In genomic region chr3:181713300-181713647, GRCh38 we compare ENCODE assay signal across 14 cellular contexts. TPM values are rescaled to one million over a fixed set of nuclear protein-coding genes. Genes with fewer than 3 reads are reported as not detected.
DNase-seq lines count a peak whose midpoint lies in the region; ATAC-seq and TF ChIP-seq lines count a peak whose summit lies in the region.
"Had no signal": no experiment of that assay in that cellular context is flagged by ENCODE, and none has a peak within 500 bp of the region (broad histone marks: within the 10 kb centered on the region; RNA-seq: fewer than 3 reads in every experiment).

No MANE protein-coding gene starts in this region.

- CTCF ChIA-PET in CD4-positive, alpha-beta T cell (lab: Charles Lee), result no interaction called here

- no peak overlapping the region for H4K91ac ChIP-seq in mesenchymal stem cell (ENCODE audit: low read length)

- no peak for ATAC-seq in CD4-positive, alpha-beta T cell (ENCODE audit: poor library complexity)
- no peak for ATAC-seq in HG02852 (IDR thresholded peaks at IDR 0.05; ENCODE audit: unreplicated experiment)

- H3K4me3 ChIP-seq in HUES6 (ENCODE audit: low read depth, low read length), result peak overlapping the region; percentile 96
- peak overlapping the region; percentile 48 for H3K4me3 ChIP-seq in brain microvascular endothelial cell (ENCODE audit: low read depth, low read length)
- H3K4me3 ChIP-seq in mesenchymal stem cell (ENCODE audit: insufficient read depth in 1 of 2, low read depth in 1 of 2, low read length in 2 of 2), result peak overlapping the region in 1 of 2 experiments; percentile 70

- H2BK120ac ChIP-seq in mesenchymal stem cell (ENCODE audit: low read depth, low read length), result no peak overlapping the region

- no peak for DNase-seq in CD4-positive, alpha-beta T cell
- no peak for DNase-seq in brain microvascular endothelial cell
- no peak for DNase-seq in mesenchymal stem cell
- no peak for DNase-seq in DMS114 treated with DMSO at 0.1 percent for 48 hours (lab: John Stamatoyannopoulos, UW; ENCODE audit: unreplicated experiment)
- no peak for DNase-seq in HCEC 1CT
- DNase-seq in OCI-M1 (lab: John Stamatoyannopoulos, UW), result no peak
- DNase-seq: activated CD4-positive, alpha-beta T cell treated with anti-CD3 and anti-CD28 coated beads, Interleukin-2, amount 50 U/mL, for 4 hours; NCI-H1694 treated with DMSO at 0.1 percent for 48 hours; SIG-M5 had no signal

- no peak overlapping the region for H3K27ac Mint-ChIP-seq in CD4-positive, alpha-beta T cell

- intact Hi-C loops in CD4-positive, alpha-beta T cell (cut with DNase I, micrococcal nuclease), result no loop called here

- H3K27me3 ChIP-seq in CD4-positive, alpha-beta T cell (ENCODE audit: control insufficient read depth, insufficient read depth, low read length), result peaks cover 93% of the 10 kb centered on the region
- H3K27me3 ChIP-seq in HUES6 (ENCODE audit: control insufficient read depth, insufficient read depth, low read length), result peaks cover 19% of the 10 kb centered on the region; the same call in 1 of the 2 replicates
- peaks cover 68% of the 10 kb centered on the region for H3K27me3 ChIP-seq in brain microvascular endothelial cell (replicated peaks)
- peaks cover 34 to 91% of the 10 kb centered on the region in 2 experiments for H3K27me3 ChIP-seq in mesenchymal stem cell (ENCODE audit: control insufficient read depth in 1 of 2, insufficient read depth in 1 of 2, low read length in 2 of 2)

- no peak overlapping the region for H2BK12ac ChIP-seq in mesenchymal stem cell (ENCODE audit: low read length in 2 of 2)

- POLR2A ChIA-PET in CD4-positive, alpha-beta T cell (lab: Charles Lee), result no interaction called here

- peak overlapping the region; percentile 92 for H3K4me2 ChIP-seq in mesenchymal stem cell (ENCODE audit: low read length, poor library complexity, severe bottlenecking)

- H3K36me3 Mint-ChIP-seq in CD4-positive, alpha-beta T cell (ENCODE audit: low read depth), result no peaks in the 10 kb centered on the region

- peaks cover 12% of the 10 kb centered on the region for H3K9me3 Mint-ChIP-seq in CD4-positive, alpha-beta T cell

- WGBS in mesenchymal stem cell, result 0% methylated on average over 4 of the region's 10 CpGs

- no peak overlapping the region for H2AK5ac ChIP-seq in mesenchymal stem cell (ENCODE audit: low read length, severe bottlenecking)

- H3K27ac ChIP-seq in CD4-positive, alpha-beta T cell (ENCODE audit: low read depth, low read length), result no peak overlapping the region
- H3K27ac ChIP-seq in HUES6 (ENCODE audit: low read depth, low read length) (peak overlapping the region; percentile 97; the same call in 1 of the 2 replicates), brain microvascular endothelial cell (no peak overlapping the region), mesenchymal stem cell (ENCODE audit: low read length, poor library complexity, severe bottlenecking) (no peak overlapping the region)

- H3K4me3 Mint-ChIP-seq in CD4-positive, alpha-beta T cell, result peak overlapping the region; percentile 30

- H3K4me1 ChIP-seq in HUES6 (ENCODE audit: control insufficient read depth, insufficient read depth, low read length) (peaks cover 29% of the 10 kb centered on the region), mesenchymal stem cell (ENCODE audit: control insufficient read depth, insufficient read depth, low read depth, low read length) (peaks cover 18% of the 10 kb centered on the region)

- in situ Hi-C loops in brain microvascular endothelial cell (cut with HindIII; ENCODE audit: low pct_ligation_motif_present, low sequenced_read_pairs), result loop anchor here (25.0 kb wide), 1 partner anchor 549 kb away; no protein-coding TSS in a partner anchor

- peaks cover 25% of the 10 kb centered on the region for H3K9me3 ChIP-seq in CD4-positive, alpha-beta T cell (ENCODE audit: control insufficient read depth, low read length)
- H3K9me3 ChIP-seq in HUES6 (ENCODE audit: control insufficient read depth, insufficient read depth, low read depth, low read length), result no peaks in the 10 kb centered on the region
- no peaks in the 10 kb centered on the region for H3K9me3 ChIP-seq in mesenchymal stem cell (ENCODE audit: control insufficient read depth, low read length)

- peak overlapping the region; percentile 20 for H2BK5ac ChIP-seq in mesenchymal stem cell (ENCODE audit: low read depth, low read length, poor library complexity, severe bottlenecking)

- no peak overlapping the region for H4K8ac ChIP-seq in mesenchymal stem cell (ENCODE audit: low read length)

- H3K14ac ChIP-seq in mesenchymal stem cell (ENCODE audit: low read length in 2 of 2), result no peak overlapping the region

- no peak for TF ChIP-seq CTCF in CD4-positive, alpha-beta T cell (IDR thresholded peaks at IDR 0.05)
- no peak for TF ChIP-seq CTCF in brain microvascular endothelial cell (IDR thresholded peaks at IDR 0.05; ENCODE audit: low read depth, low read length, missing control alignments)

- H3K4ac ChIP-seq in mesenchymal stem cell (ENCODE audit: low read depth in 1 of 2, low read length in 2 of 2), result no peak overlapping the region

- H2BK15ac ChIP-seq in mesenchymal stem cell (ENCODE audit: low read depth, poor library complexity, severe bottlenecking), result no peak overlapping the region

- peaks cover 11% of the 10 kb centered on the region for H3K4me1 Mint-ChIP-seq in CD4-positive, alpha-beta T cell (ENCODE audit: low read depth)

- H3K79me1 ChIP-seq in mesenchymal stem cell (replicated peaks; ENCODE audit: low read length, poor library complexity, severe bottlenecking), result no peaks in the 10 kb centered on the region

- peaks cover 60% of the 10 kb centered on the region for H3K27me3 Mint-ChIP-seq in CD4-positive, alpha-beta T cell

- peaks cover 22% of the 10 kb centered on the region for H3K36me3 ChIP-seq in HUES6 (ENCODE audit: control insufficient read depth, insufficient read depth, low read length)
- no peaks in the 10 kb centered on the region for H3K36me3 ChIP-seq in brain microvascular endothelial cell (replicated peaks)
- H3K36me3 ChIP-seq in mesenchymal stem cell (ENCODE audit: control insufficient read depth in 1 of 2, insufficient read depth in 2 of 2, low read depth in 1 of 2, low read length in 2 of 2), result no peaks in the 10 kb centered on the region

- no peak overlapping the region for H2AFZ ChIP-seq in mesenchymal stem cell (ENCODE audit: low read depth, low read length)

- no peak overlapping the region for H3K18ac ChIP-seq in mesenchymal stem cell (ENCODE audit: low read depth in 1 of 2, low read length in 2 of 2)

- H3K23ac ChIP-seq in mesenchymal stem cell (ENCODE audit: low read length in 2 of 2), result no peak overlapping the region

- peak overlapping the region; percentile 98 for H3K9ac ChIP-seq in HUES6 (ENCODE audit: low read length)
- no peak overlapping the region for H3K9ac ChIP-seq in mesenchymal stem cell (ENCODE audit: low read length)

RNA-seq across cellular contexts. Expression of gene SOX2, which starts 1.5 kb away (rescaled TPM):
- total RNA-seq in CD4-positive, alpha-beta T cell, result not detected
- polyA plus RNA-seq in mesenchymal stem cell (2013, experiment 1 of 2), result not detected
- polyA plus RNA-seq in mesenchymal stem cell (2013, experiment 2 of 2), result not detected
- total RNA-seq: fibroblast of villous mesenchyme, HT-29, mesenteric fat pad had no signal
